16 cellular contexts compared by ENCODE assay signal in genomic region chr18:49845629-49846252, GRCh38. TPM values are rescaled to one million over a fixed set of nuclear protein-coding genes. Genes with fewer than 3 reads are reported as not detected.
A peak's percentile ranks its signal among the peaks of the same experiment; 100 is the strongest.
DNase-seq lines count a peak whose midpoint lies in the region; ATAC-seq, FAIRE-seq and TF ChIP-seq lines count a peak whose summit lies in the region.
"Had no signal": no experiment of that assay in that cellular context is flagged by ENCODE, and none has a peak within 500 bp of the region (broad histone marks: within the 10 kb centered on the region; RNA-seq: fewer than 3 reads in every experiment).

No MANE protein-coding gene starts in this region.

- H3K4me1 Mint-ChIP-seq in endodermal cell (peaks cover 17% of the 10 kb centered on the region), neural crest cell (peaks cover 6% of the 10 kb centered on the region)

- no peak overlapping the region for H3K4me2 ChIP-seq in GM23248 (ENCODE audit: unreplicated experiment)

- H3K27me3 ChIP-seq in GM23248 (replicated peaks; ENCODE audit: insufficient read depth) (no peaks in the 10 kb centered on the region; the same call in 1 of the 2 replicates), endodermal cell (ENCODE audit: control insufficient read depth, insufficient read depth, low read length, poor library complexity, severe bottlenecking) (no peaks in the 10 kb centered on the region)
- H3K27me3 ChIP-seq: BLaER1 treated with 17β-estradiol and CSF1 and Interleukin-3, amounts not matched to agents 10 nM and 100 nM had no signal

- peaks cover 19% of the 10 kb centered on the region for H3K4me1 ChIP-seq in GM23248 (ENCODE audit: insufficient read depth)
- H3K4me1 ChIP-seq in endodermal cell (ENCODE audit: control insufficient read depth, insufficient read depth, low read length), result no peaks in the 10 kb centered on the region

- peak overlapping the region; percentile 55 for H3K27ac Mint-ChIP-seq in endodermal cell
- peak overlapping the region; percentile 64 for H3K27ac Mint-ChIP-seq in neural crest cell (ENCODE audit: unreplicated experiment)

- FAIRE-seq in D721Med (lab: Jason Lieb, UNC), result no peak
- FAIRE-seq: HTR-8/SVneo, K562 had no signal

- H3K4me3 ChIP-seq in GM23248 (no peak overlapping the region), endodermal cell (ENCODE audit: low read length) (no peak overlapping the region)
- H3K4me3 ChIP-seq: BLaER1 treated with 17β-estradiol and CSF1 and Interleukin-3, amounts not matched to agents 10 nM and 100 nM; HAP-1; K562 had no signal

- H3K79me2 ChIP-seq in GM23248 (ENCODE audit: insufficient read depth), result no peaks in the 10 kb centered on the region

- no peak for ATAC-seq in esophagus mucosa
- ATAC-seq: K562 had no signal

- H3F3A ChIP-seq in GM23248 (ENCODE audit: insufficient read depth), result 0 out of 2 replicates have a peak, but pooled peaks cover 4% of the 10 kb centered on the region

- TF ChIP-seq CTCF in endodermal cell (conservative IDR thresholded peaks at IDR 0.05) (no peak), neural crest cell (conservative IDR thresholded peaks at IDR 0.05) (no peak), D721Med (IDR thresholded peaks at IDR 0.05; ENCODE audit: insufficient read depth, missing control alignments) (no peak)

- no peaks in the 10 kb centered on the region for H3K36me3 ChIP-seq in GM23248 (ENCODE audit: low read depth)
- peaks cover 4% of the 10 kb centered on the region for H3K36me3 ChIP-seq in endodermal cell (ENCODE audit: control insufficient read depth, insufficient read depth, low read length)
- H3K36me3 ChIP-seq: BLaER1 treated with 17β-estradiol and CSF1 and Interleukin-3, amounts not matched to agents 10 nM and 100 nM had no signal

- H3K9ac ChIP-seq in GM23248, result no peak overlapping the region
- H3K9ac ChIP-seq in endodermal cell (ENCODE audit: extremely low read depth, low read length, poor library complexity, severe bottlenecking), result no peak overlapping the region
- H3K9ac ChIP-seq: BLaER1 treated with 17β-estradiol and CSF1 and Interleukin-3, amounts not matched to agents 10 nM and 100 nM had no signal

- H3K9me2 ChIP-seq in GM23248 (ENCODE audit: insufficient read depth), result no peaks in the 10 kb centered on the region

- H3K27me3 Mint-ChIP-seq in endodermal cell (ENCODE audit: insufficient read depth) (no peaks in the 10 kb centered on the region), neural crest cell (ENCODE audit: low read depth) (peaks cover 5% of the 10 kb centered on the region)

- H4K20me1 ChIP-seq in GM23248 (ENCODE audit: insufficient read depth), result no peaks in the 10 kb centered on the region
- H4K20me1 ChIP-seq: BLaER1 treated with 17β-estradiol and CSF1 and Interleukin-3, amounts not matched to agents 10 nM and 100 nM had no signal

- in situ Hi-C loops in GM23248 (cut with MboI), result no loop called here

- H3K36me3 Mint-ChIP-seq in endodermal cell (ENCODE audit: low read depth) (peaks cover 14% of the 10 kb centered on the region), neural crest cell (ENCODE audit: low read depth) (no peaks in the 10 kb centered on the region)

- DNase-seq in DMS 273 (lab: John Stamatoyannopoulos, UW; ENCODE audit: unreplicated experiment) (peak; percentile 59), DMS 273 treated with DMSO at 0.1 percent for 48 hours (lab: John Stamatoyannopoulos, UW) (no peak), GM23248 (peak; percentile 12), endodermal cell (peak; percentile 65), neural crest cell (ENCODE audit: low read depth, low spot score) (no peak), D721Med (ENCODE audit: insufficient read length, low spot score) (no peak)
- DNase-seq in stimulated activated naive CD4-positive, alpha-beta T cell treated with Interleukin-2 at 50 U/mL for 16 hours (lab: John Stamatoyannopoulos, UW), result no peak
- DNase-seq: DMS153, NCI-H1048, NCI-H2107 had no signal

- H3K27ac ChIP-seq in GM23248, result no peak overlapping the region
- no peak overlapping the region for H3K27ac ChIP-seq in endodermal cell (ENCODE audit: low read depth, low read length)
- H3K27ac ChIP-seq: 22Rv1; BLaER1 treated with 17β-estradiol and CSF1 and Interleukin-3, amounts not matched to agents 10 nM and 100 nM had no signal

- no peaks in the 10 kb centered on the region for H3K9me3 Mint-ChIP-seq in endodermal cell
- H3K9me3 Mint-ChIP-seq in neural crest cell, result no peaks in the 10 kb centered on the region

- H3K4me3 Mint-ChIP-seq in endodermal cell (no peak overlapping the region), neural crest cell (no peak overlapping the region)

- H3K9me3 ChIP-seq in GM23248 (ENCODE audit: low read depth) (no peaks in the 10 kb centered on the region), endodermal cell (ENCODE audit: control insufficient read depth, low read length) (no peaks in the 10 kb centered on the region)
- H3K9me3 ChIP-seq: BLaER1 treated with 17β-estradiol and CSF1 and Interleukin-3, amounts not matched to agents 10 nM and 100 nM; HAP-1 had no signal

- WGBS in GM23248 (ENCODE audit: low coverage in 1 of 2, low lambda C conversion rate in 2 of 2, missing lambda C conversion rate in 2 of 2), 2 experiments, result 26 to 63% methylated on average over 2 to 4 of the region's 4 CpGs
- WGBS in endodermal cell (ENCODE audit: insufficient coverage in 1 of 2, insufficient read length in 1 of 2), 2 experiments, result 75 to 79% methylated on average over 2 to 4 of the region's 4 CpGs

- H2AFZ ChIP-seq in GM23248, result no peak overlapping the region

RNA-seq across cellular contexts. Expression of gene ACAA2, which starts 32.4 kb away (rescaled TPM):
- total RNA-seq in GM23248 (2014; rRNA removed; shearing (Covaris generic)), result 50.3 and 55.6 TPM in 2 replicates
- polyA plus RNA-seq in GM23248 (2016; fragmentation: Nextera tagmentation; extraction: Ambion mirVana), result 94.8 and 99.6 TPM in 2 replicates
- total RNA-seq in endodermal cell (100 to 1,000 TPM; 128 to 131 TPM), neural crest cell (67.5 and 73.0 TPM in 2 replicates), esophagus mucosa (27.6 TPM)
- 98.0 TPM for polyA plus RNA-seq in endodermal cell (2013, experiment 1 of 2)
- polyA plus RNA-seq in endodermal cell (2013, experiment 2 of 2), result 83.9 TPM

Comparison
In these comparisons a context has a peak if more than half of its experiments do, and no peak if none do; other contexts are left out.
1. DNase-seq: peak in DMS 273 (single experiment), GM23248 (single experiment) and endodermal cell (single experiment); none in DMS 273 treated with DMSO at 0.1 percent for 48 hours (single experiment), neural crest cell (single experiment), stimulated activated naive CD4-positive, alpha-beta T cell treated with Interleukin-2 at 50 U/mL for 16 hours (single experiment) and D721Med (single experiment).